In genomic region chr17:41959336-41960095, GRCh38 we compare ENCODE assay signal across 8 cellular contexts. TPM values are rescaled to one million over a fixed set of nuclear protein-coding genes. Genes with fewer than 3 reads are reported as not detected.
DNase-seq lines count a peak whose midpoint lies in the region; ATAC-seq, FAIRE-seq and TF ChIP-seq lines count a peak whose summit lies in the region.

No MANE protein-coding gene starts in this region.

- no peaks in the 10 kb centered on the region for H3K9me3 Mint-ChIP-seq in activated CD8-positive, alpha-beta T cell treated with anti-CD3 and anti-CD28 coated beads for 36 hours

- H3K27me3 Mint-ChIP-seq in activated CD8-positive, alpha-beta T cell treated with anti-CD3 and anti-CD28 coated beads for 36 hours: no peaks in the 10 kb centered on the region

- H3K27ac Mint-ChIP-seq in activated CD8-positive, alpha-beta T cell treated with anti-CD3 and anti-CD28 coated beads for 36 hours: no peak overlapping the region

- DNase-seq in GF-D8 (lab: John Stamatoyannopoulos, UW) (peak; percentile 44), M059J (ENCODE audit: low read depth) (peak; percentile 36), kidney (peak; percentile 72), NCI-H187 treated with DMSO at 0.1 percent for 48 hours (lab: John Stamatoyannopoulos, UW) (no peak), GM19240 (ENCODE audit: insufficient read length, low spot score) (no peak), Peyer's patch (no peak)
- peak; percentile 24 for DNase-seq in activated CD8-positive, alpha-beta T cell treated with anti-CD3 and anti-CD28 coated beads for 36 hours

- POLR2A ChIA-PET in activated CD8-positive, alpha-beta T cell treated with anti-CD3 and anti-CD28 coated beads for 36 hours (lab: Charles Lee): interaction anchor here (1.1 to 1.4 kb wide), 2 partner anchors 13 to 27 kb away, joined by 3 read pairs; no protein-coding TSS in a partner anchor

- H3K9ac ChIP-seq in kidney (ENCODE audit: low read length in 2 of 2): no peak overlapping the region

- H3K9me3 ChIP-seq in kidney (ENCODE audit: control insufficient read depth in 1 of 2, low read length in 2 of 2): no peaks in the 10 kb centered on the region
- no peaks in the 10 kb centered on the region for H3K9me3 ChIP-seq in Peyer's patch

- intact Hi-C loops in activated CD8-positive, alpha-beta T cell treated with anti-CD3 and anti-CD28 coated beads for 36 hours (cut with micrococcal nuclease): loop anchor here (5.0 kb wide), 1 partner anchor 158 kb away; no protein-coding TSS in a partner anchor
- intact Hi-C loops in kidney (cut with DNase I): loop anchor here (5.0 kb wide), 1 partner anchor 158 kb away; no protein-coding TSS in a partner anchor

- H3K27ac ChIP-seq in kidney (ENCODE audit: low read depth in 2 of 2, low read length in 2 of 2) (no peak overlapping the region), Peyer's patch (no peak overlapping the region)

- H3K36me3 ChIP-seq in kidney (ENCODE audit: control insufficient read depth in 1 of 2, insufficient read depth in 2 of 2, low read length in 2 of 2): peaks cover 0 to 3% of the 10 kb centered on the region in 2 donors
- no peaks in the 10 kb centered on the region for H3K36me3 ChIP-seq in Peyer's patch

- H3K27me3 ChIP-seq in Peyer's patch: no peaks in the 10 kb centered on the region

- no peak for TF ChIP-seq POLR2A in Peyer's patch (IDR thresholded peaks at IDR 0.05)

- no peak overlapping the region for H3K4me3 Mint-ChIP-seq in activated CD8-positive, alpha-beta T cell treated with anti-CD3 and anti-CD28 coated beads for 36 hours

- no peak for FAIRE-seq in kidney (lab: Jason Lieb, UNC)

- H3K4me1 Mint-ChIP-seq in activated CD8-positive, alpha-beta T cell treated with anti-CD3 and anti-CD28 coated beads for 36 hours (ENCODE audit: low read depth): no peaks in the 10 kb centered on the region

- H3K36me3 Mint-ChIP-seq in activated CD8-positive, alpha-beta T cell treated with anti-CD3 and anti-CD28 coated beads for 36 hours (ENCODE audit: low read depth): no peaks in the 10 kb centered on the region

- ATAC-seq in activated CD8-positive, alpha-beta T cell treated with anti-CD3 and anti-CD28 coated beads for 36 hours: no peak
- no peak for ATAC-seq in HG02642 (IDR thresholded peaks at IDR 0.05; ENCODE audit: poor library complexity, unreplicated experiment)

- H3K4me3 ChIP-seq in kidney (ENCODE audit: low read length in 2 of 2) (no peak overlapping the region), Peyer's patch (no peak overlapping the region)

- TF ChIP-seq CTCF in activated CD8-positive, alpha-beta T cell treated with anti-CD3 and anti-CD28 coated beads for 36 hours (IDR thresholded peaks at IDR 0.05): no peak
- peak; percentile 61 for TF ChIP-seq CTCF in kidney (IDR thresholded peaks at IDR 0.05; ENCODE audit: borderline replicate concordance, extremely low read depth, insufficient read depth)
- no peak for TF ChIP-seq CTCF in Peyer's patch (IDR thresholded peaks at IDR 0.05)

- CTCF ChIA-PET in activated CD8-positive, alpha-beta T cell treated with anti-CD3 and anti-CD28 coated beads for 36 hours (lab: Charles Lee): interaction anchor here (0.8 to 1.4 kb wide), 2 partner anchors 23 to 71 kb away, joined by 3 read pairs; no protein-coding TSS in a partner anchor

- peaks cover 3% of the 10 kb centered on the region in 2 donors for H3K4me1 ChIP-seq in kidney (ENCODE audit: control insufficient read depth in 1 of 2, insufficient read depth in 1 of 2, low read depth in 1 of 2, low read length in 2 of 2)
- H3K4me1 ChIP-seq in Peyer's patch: no peaks in the 10 kb centered on the region

RNA-seq across cellular contexts. Expression of gene CNP, which starts 7.1 kb away (rescaled TPM):
- 65.8 and 108 TPM in 2 replicates for total RNA-seq in M059J (2014; rRNA removed; shearing (Covaris generic))
- 10 to 100 TPM; 50.1 to 54.5 TPM for total RNA-seq in activated CD8-positive, alpha-beta T cell treated with anti-CD3 and anti-CD28 coated beads for 36 hours
- total RNA-seq in kidney (87.5 TPM), Peyer's patch (10 to 100 TPM; 24.7 to 76.7 (median 43.4) TPM)
- polyA plus RNA-seq in kidney (ENCODE audit: insufficient read depth, low read depth, low replicate concordance): 64.0 TPM

RNA-seq across cellular contexts. Expression of gene ODAD4, which starts 29.1 kb away (rescaled TPM):
- 0.27 and 1.7 TPM in 2 replicates for total RNA-seq in M059J (2014; rRNA removed; shearing (Covaris generic))
- total RNA-seq in activated CD8-positive, alpha-beta T cell treated with anti-CD3 and anti-CD28 coated beads for 36 hours: 1 to 10 TPM in 1 of 2 experiments, under 1 TPM in 1; 0.81 to 1.4 TPM
- total RNA-seq in kidney (6.0 TPM), Peyer's patch (1 to 10 TPM in 1 of 4 donors, not detected in 3; 2.1 TPM)
- polyA plus RNA-seq in kidney (ENCODE audit: insufficient read depth, low read depth, low replicate concordance): 4.6 TPM

RNA-seq across cellular contexts. Expression of gene ACLY, which starts 40.8 kb away (rescaled TPM):
- total RNA-seq in M059J (2014; rRNA removed; shearing (Covaris generic)): 103 and 151 TPM in 2 replicates
- 100 to 1,000 TPM; 185 to 186 TPM for total RNA-seq in activated CD8-positive, alpha-beta T cell treated with anti-CD3 and anti-CD28 coated beads for 36 hours
- total RNA-seq in kidney: 104 TPM
- 33.7 TPM for polyA plus RNA-seq in kidney (ENCODE audit: insufficient read depth, low read depth, low replicate concordance)
- 100 to 1,000 TPM in 1 of 4 donors, 10 to 100 TPM in 3; 54.5 to 108 (median 74.0) TPM for total RNA-seq in Peyer's patch

RNA-seq across cellular contexts. Expression of gene DNAJC7, which starts 57.7 kb away (rescaled TPM):
- 66.6 TPM in 2 replicates for total RNA-seq in M059J (2014; rRNA removed; shearing (Covaris generic))
- total RNA-seq in activated CD8-positive, alpha-beta T cell treated with anti-CD3 and anti-CD28 coated beads for 36 hours: 10 to 100 TPM; 86.7 to 90.3 TPM
- total RNA-seq in kidney (88.1 TPM), Peyer's patch (10 to 100 TPM; 51.0 to 80.9 (median 70.7) TPM)
- polyA plus RNA-seq in kidney (ENCODE audit: insufficient read depth, low read depth, low replicate concordance): 141 TPM

Comparison
In these comparisons a context has a peak if more than half of its experiments do, and no peak if none do; other contexts are left out.
1. DNase-seq: peak in GF-D8 (single experiment), M059J (single experiment), activated CD8-positive, alpha-beta T cell treated with anti-CD3 and anti-CD28 coated beads for 36 hours (single experiment) and kidney (single experiment); none in NCI-H187 treated with DMSO at 0.1 percent for 48 hours (single experiment), GM19240 (single experiment) and Peyer's patch (0 of 3).